In the genomic region with DNA sequence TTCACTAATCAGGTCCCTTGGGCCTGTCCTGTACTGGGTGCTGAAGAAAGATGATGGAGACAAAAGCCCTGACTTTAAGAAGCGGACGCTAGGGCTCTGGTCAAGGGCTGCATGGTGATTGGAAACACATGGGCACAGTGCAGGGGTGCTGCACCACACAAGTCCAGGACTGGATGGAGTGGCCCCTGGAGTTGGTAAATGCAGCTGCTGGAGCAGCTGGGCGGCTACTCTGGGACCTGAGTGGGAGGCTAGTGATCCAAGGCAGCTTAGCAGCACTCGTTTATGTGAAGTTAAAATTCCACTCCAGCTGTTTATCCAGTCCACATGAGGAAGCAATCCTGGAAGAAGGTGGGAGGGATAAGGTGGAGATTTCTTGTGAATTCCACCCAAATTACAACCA, we compare ENCODE assay signal across 20 cellular contexts. TPM values are rescaled to one million over a fixed set of nuclear protein-coding genes. Genes with fewer than 3 reads are reported as not detected.
A peak's percentile ranks its signal among the peaks of the same experiment; 100 is the strongest.
DNase-seq lines count a peak whose midpoint lies in the region; ATAC-seq and TF ChIP-seq lines count a peak whose summit lies in the region.
"Had no signal": no experiment of that assay in that cellular context is flagged by ENCODE, and none has a peak within 500 bp of the region (broad histone marks: within the 10 kb centered on the region; RNA-seq: fewer than 3 reads in every experiment).

No MANE protein-coding gene starts in this region.

- intact Hi-C loops in IMR-90 (cut with micrococcal nuclease), result no loop called here
- intact Hi-C loops in activated naive CD4-positive, alpha-beta T cell treated with anti-CD3 and anti-CD28 coated beads for 36 hours (cut with micrococcal nuclease), result no loop called here

- no peak overlapping the region for H2BK120ac ChIP-seq in IMR-90 (ENCODE audit: low read depth, low read length)

- dilution Hi-C loops in IMR-90 (cut with HindIII; ENCODE audit: low sequenced_read_pairs, unreplicated experiment), result no loop called here

- no peak overlapping the region for H2AK5ac ChIP-seq in IMR-90 (ENCODE audit: low read depth, low read length)

- peak overlapping the region; percentile 93 to 100 (median 97) for H3K27ac Mint-ChIP-seq in nephron
- H3K27ac Mint-ChIP-seq in activated naive CD4-positive, alpha-beta T cell treated with anti-CD3 and anti-CD28 coated beads for 36 hours, result no peak overlapping the region
- H3K27ac Mint-ChIP-seq: activated CD8-positive, alpha-beta T cell treated with anti-CD3 and anti-CD28 coated beads for 36 hours; activated naive CD8-positive, alpha-beta T cell treated with anti-CD3 and anti-CD28 coated beads, Interleukin-2, amount 10 ng/mL, durations not matched to agents 7 days and 5 days; B cell had no signal

- H3K79me2 ChIP-seq in fibroblast of lung (ENCODE audit: control insufficient read depth, insufficient read depth, low read length), result no peaks in the 10 kb centered on the region
- no peaks in the 10 kb centered on the region for H3K79me2 ChIP-seq in Karpas-422 (ENCODE audit: low read length)

- peaks cover 3% of the 10 kb centered on the region; the same call in 1 of the 2 replicates for H3K9me1 ChIP-seq in IMR-90 (ENCODE audit: insufficient read depth, low read length)

- no peaks in the 10 kb centered on the region for H3K27me3 Mint-ChIP-seq in nephron (ENCODE audit: low read depth)
- no peaks in the 10 kb centered on the region for H3K27me3 Mint-ChIP-seq in activated naive CD4-positive, alpha-beta T cell treated with anti-CD3 and anti-CD28 coated beads for 36 hours (ENCODE audit: low read depth)
- H3K27me3 Mint-ChIP-seq: activated CD8-positive, alpha-beta T cell treated with anti-CD3 and anti-CD28 coated beads for 36 hours had no signal

- H3K9me3 ChIP-seq in IMR-90 (ENCODE audit: control insufficient read depth, insufficient read depth, low read length) (no peaks in the 10 kb centered on the region), fibroblast of lung (ENCODE audit: control insufficient read depth, insufficient read depth, low read depth, low read length) (no peaks in the 10 kb centered on the region), Karpas-422 (ENCODE audit: low read length) (no peaks in the 10 kb centered on the region)

- BruUV-seq in IMR-90 (replicated peaks; lab: Mats Ljungman, UMichigan), result no TSS peak

- POLR2A ChIA-PET in IMR-90 (lab: Charles Lee; ENCODE audit: unreplicated experiment), result no interaction called here

- CTCF ChIA-PET in IMR-90 (lab: Yijun Ruan, JAX), result no interaction called here
- CTCF ChIA-PET in activated naive CD4-positive, alpha-beta T cell treated with anti-CD3 and anti-CD28 coated beads for 36 hours (lab: Charles Lee), result no interaction called here

- H4K8ac ChIP-seq in IMR-90 (ENCODE audit: low read depth in 2 of 2, low read length in 2 of 2), result no peak overlapping the region

- no peak overlapping the region for H2AK9ac ChIP-seq in IMR-90 (replicated peaks; ENCODE audit: low read depth, low read length, poor library complexity)

- TF ChIP-seq POLR2A in IMR-90 (IDR thresholded peaks at IDR 0.05; ENCODE audit: low read depth, low read length), result no peak

- H3K4me1 ChIP-seq in IMR-90 (ENCODE audit: control insufficient read depth, insufficient read depth, low read length) (peaks cover 4% of the 10 kb centered on the region; the same call in 1 of the 2 replicates), fibroblast of lung (ENCODE audit: control insufficient read depth, extremely low read depth, insufficient read depth, low read length) (peaks cover 6% of the 10 kb centered on the region), Karpas-422 (ENCODE audit: low read length) (no peaks in the 10 kb centered on the region)

- H3K79me1 ChIP-seq in IMR-90 (ENCODE audit: low read depth in 1 of 2, low read length in 2 of 2), result no peaks in the 10 kb centered on the region

- H3K27ac ChIP-seq in IMR-90 (ENCODE audit: insufficient read depth, low read length) (no peak overlapping the region), fibroblast of lung (ENCODE audit: insufficient read depth, low read length) (no peak overlapping the region), Karpas-422 (ENCODE audit: low read length) (no peak overlapping the region)
- H3K27ac ChIP-seq: skin epidermis had no signal

- H2BK15ac ChIP-seq in IMR-90 (ENCODE audit: low read depth, low read length), result no peak overlapping the region

- no peak overlapping the region for H4K91ac ChIP-seq in IMR-90 (ENCODE audit: insufficient read depth, low read depth, low read length)

- no peak overlapping the region for H2BK20ac ChIP-seq in IMR-90 (ENCODE audit: low read depth, low read length)

- TF ChIP-seq CTCF in IMR-90 (conservative IDR thresholded peaks at IDR 0.05; ENCODE audit: low read depth, low read length) (no peak), fibroblast of lung (conservative IDR thresholded peaks at IDR 0.05 in 1 of 2, IDR thresholded peaks at IDR 0.05 in 1 of 2; ENCODE audit: low read depth in 1 of 2, low read length in 2 of 2) (no peak), nephron (IDR thresholded peaks at IDR 0.05; ENCODE audit: unreplicated experiment in 3 of 3) (no peak)

- no peaks in the 10 kb centered on the region for H3K9me3 Mint-ChIP-seq in nephron
- no peaks in the 10 kb centered on the region for H3K9me3 Mint-ChIP-seq in activated naive CD4-positive, alpha-beta T cell treated with anti-CD3 and anti-CD28 coated beads for 36 hours
- H3K9me3 Mint-ChIP-seq: activated CD8-positive, alpha-beta T cell treated with anti-CD3 and anti-CD28 coated beads for 36 hours; activated naive CD8-positive, alpha-beta T cell treated with anti-CD3 and anti-CD28 coated beads, Interleukin-2, amount 10 ng/mL, durations not matched to agents 7 days and 5 days had no signal

- no peak overlapping the region for H3K14ac ChIP-seq in IMR-90 (replicated peaks; ENCODE audit: low read depth, low read length)

- H3K23ac ChIP-seq in IMR-90 (ENCODE audit: low read depth, low read length), result no peak overlapping the region

- ATAC-seq in IMR-90 (ENCODE audit: low read depth), result peak; percentile 81
- ATAC-seq: activated CD8-positive, alpha-beta T cell treated with anti-CD3 and anti-CD28 coated beads for 36 hours had no signal

- H3K36me3 Mint-ChIP-seq in nephron (ENCODE audit: low read depth), result peaks cover 4% of the 10 kb centered on the region
- H3K36me3 Mint-ChIP-seq in activated naive CD4-positive, alpha-beta T cell treated with anti-CD3 and anti-CD28 coated beads for 36 hours (ENCODE audit: low read depth), result no peaks in the 10 kb centered on the region
- H3K36me3 Mint-ChIP-seq: activated naive CD8-positive, alpha-beta T cell treated with anti-CD3 and anti-CD28 coated beads, Interleukin-2, amount 10 ng/mL, durations not matched to agents 7 days and 5 days had no signal

- H2BK5ac ChIP-seq in IMR-90 (ENCODE audit: low read depth, low read length, poor library complexity, severe bottlenecking), result no peak overlapping the region

- TF ChIP-seq RAD21 in IMR-90 (IDR thresholded peaks at IDR 0.05; ENCODE audit: low read length), result no peak

- H3K9ac ChIP-seq in IMR-90 (ENCODE audit: low read depth, low read length), result no peak overlapping the region
- no peak overlapping the region for H3K9ac ChIP-seq in fibroblast of lung (ENCODE audit: insufficient read depth, low read length)
- no peak overlapping the region for H3K9ac ChIP-seq in Karpas-422 (ENCODE audit: low read length)

- H3K36me3 ChIP-seq in IMR-90 (ENCODE audit: control insufficient read depth, insufficient read depth, low read length), result no peaks in the 10 kb centered on the region
- H3K36me3 ChIP-seq in fibroblast of lung (ENCODE audit: control insufficient read depth, insufficient read depth, low read length), result no peaks in the 10 kb centered on the region
- no peaks in the 10 kb centered on the region for H3K36me3 ChIP-seq in Karpas-422 (ENCODE audit: insufficient read depth, low read length)

- H3K9me2 ChIP-seq in Karpas-422 (replicated peaks; ENCODE audit: insufficient read depth, low read length), result no peaks in the 10 kb centered on the region

- H4K5ac ChIP-seq in IMR-90 (ENCODE audit: low read depth, low read length), result no peak overlapping the region

- H4K20me1 ChIP-seq in IMR-90 (ENCODE audit: insufficient read depth, low read length) (no peaks in the 10 kb centered on the region), fibroblast of lung (ENCODE audit: control insufficient read depth, extremely low read depth, insufficient read depth, low read length) (no peaks in the 10 kb centered on the region), Karpas-422 (ENCODE audit: insufficient read depth, low read depth, low read length) (no peaks in the 10 kb centered on the region)

- no peak overlapping the region for H2AFZ ChIP-seq in IMR-90 (replicated peaks; ENCODE audit: low read length, poor library complexity)
- H2AFZ ChIP-seq in fibroblast of lung (ENCODE audit: low read length), result no peak overlapping the region
- H2AFZ ChIP-seq in Karpas-422 (ENCODE audit: low read length), result no peak overlapping the region

- in situ Hi-C loops in IMR-90 (cut with MboI; ENCODE audit: low sequenced_read_pairs), result no loop called here

- no peak overlapping the region for H3K4ac ChIP-seq in IMR-90 (ENCODE audit: low read depth, low read length)

- H3K4me1 Mint-ChIP-seq in nephron, result peaks cover 58% of the 10 kb centered on the region
- no peaks in the 10 kb centered on the region for H3K4me1 Mint-ChIP-seq in activated naive CD4-positive, alpha-beta T cell treated with anti-CD3 and anti-CD28 coated beads for 36 hours (ENCODE audit: low read depth)
- H3K4me1 Mint-ChIP-seq: activated naive CD8-positive, alpha-beta T cell treated with anti-CD3 and anti-CD28 coated beads, Interleukin-2, amount 10 ng/mL, durations not matched to agents 7 days and 5 days; B cell had no signal

- H3K4me2 ChIP-seq in IMR-90 (ENCODE audit: low read depth, low read length), result no peak overlapping the region
- no peak overlapping the region for H3K4me2 ChIP-seq in fibroblast of lung (ENCODE audit: extremely low read depth, insufficient read depth, low read length)
- no peak overlapping the region for H3K4me2 ChIP-seq in Karpas-422 (ENCODE audit: low read depth, low read length, poor library complexity, severe bottlenecking)

- DNase-seq in DMS 273 (lab: John Stamatoyannopoulos, UW; ENCODE audit: unreplicated experiment) (peak; percentile 16), IMR-90 (peak; percentile 74), fibroblast of lung (ENCODE audit: low read depth in 2 of 2) (peak; percentile 13 to 76), Karpas-422 (no peak), DMS79 treated with DMSO at 0.1 percent for 48 hours (lab: John Stamatoyannopoulos, UW) (no peak), SHP77 (lab: John Stamatoyannopoulos, UW) (no peak)
- no peak for DNase-seq in activated naive CD4-positive, alpha-beta T cell treated with anti-CD3 and anti-CD28 coated beads for 36 hours
- DNase-seq: activated CD4-positive, CD25-positive, alpha-beta regulatory T cell treated with anti-CD3 and anti-CD28 coated beads, Interleukin-2, amount 50 U/mL, for 72 hours; activated CD8-positive, alpha-beta T cell treated with anti-CD3 and anti-CD28 coated beads for 36 hours; activated effector memory CD4-positive, alpha-beta T cell treated with Interleukin-2 at 50 U/mL for 16 hours; activated naive CD8-positive, alpha-beta T cell treated with anti-CD3 and anti-CD28 coated beads, Interleukin-2, amount 10 ng/mL, durations not matched to agents 7 days and 5 days; DMS79; kidney; NCI-H1092; NCI-H2029; stimulated activated CD4-positive, alpha-beta T cell treated with anti-CD3 and anti-CD28 coated beads, Interleukin-2, amount 100 ng/mL, for 24 hours; trophoblast cell had no signal

- no peak overlapping the region for H3K56ac ChIP-seq in IMR-90 (ENCODE audit: extremely low read depth, insufficient read depth, low read length)

- H3K4me3 ChIP-seq in IMR-90 (ENCODE audit: insufficient read depth, low read depth, low read length) (no peak overlapping the region), fibroblast of lung (replicated peaks in 1 of 4; ENCODE audit: control extremely low read depth in 1 of 4, insufficient read depth in 1 of 4, low read depth in 3 of 4, low read length in 4 of 4) (no peak overlapping the region), Karpas-422 (ENCODE audit: low read length) (no peak overlapping the region)
- H3K4me3 ChIP-seq: skin epidermis had no signal

- H3K27me3 ChIP-seq in IMR-90 (ENCODE audit: control insufficient read depth, insufficient read depth, low read length) (peaks cover 19% of the 10 kb centered on the region; the same call in 1 of the 2 replicates), fibroblast of lung (ENCODE audit: control insufficient read depth, insufficient read depth, low read length) (peaks cover 15% of the 10 kb centered on the region), Karpas-422 (ENCODE audit: low read length) (no peaks in the 10 kb centered on the region)

- WGBS in IMR-90 (ENCODE audit: extremely low coverage in 2 of 2, insufficient read length in 1 of 2), 2 experiments, result no CpG with 5 or more reads among the region's 4 CpGs

- peak overlapping the region; percentile 1 to 56 (median 6) for H3K4me3 Mint-ChIP-seq in nephron
- no peak overlapping the region for H3K4me3 Mint-ChIP-seq in activated naive CD4-positive, alpha-beta T cell treated with anti-CD3 and anti-CD28 coated beads for 36 hours
- H3K4me3 Mint-ChIP-seq: activated CD8-positive, alpha-beta T cell treated with anti-CD3 and anti-CD28 coated beads for 36 hours; activated naive CD8-positive, alpha-beta T cell treated with anti-CD3 and anti-CD28 coated beads, Interleukin-2, amount 10 ng/mL, durations not matched to agents 7 days and 5 days; B cell had no signal

- H3K18ac ChIP-seq in IMR-90 (ENCODE audit: low read depth, low read length), result no peak overlapping the region

RNA-seq across cellular contexts. Expression of a gene that starts 24.9 kb away (rescaled TPM):
- total RNA-seq in IMR-90 (2012; rRNA removed) (0.28 and 0.36 TPM in 2 replicates), fibroblast of lung (1.8 and 6.6 TPM in 2 replicates)
- polyA plus RNA-seq in IMR-90 (2012; rRNA removed) (0.62 and 0.73 TPM in 2 replicates), fibroblast of lung (0.34 and 0.71 TPM in 2 replicates)
- 0.19 and 0.45 TPM in 2 replicates for polyA plus RNA-seq in IMR-90 (2012; cell fraction: cytosol; rRNA removed)
- polyA plus RNA-seq in IMR-90 (2012; cell fraction: nucleus; rRNA removed; ENCODE audit: low replicate concordance), result 0.62 and 3.6 TPM in 2 replicates
- 0.21 and 0.62 TPM in 2 replicates for polyA plus RNA-seq in fibroblast of lung (2012)
- 0.59 and 0.82 TPM in 2 replicates for polyA minus RNA-seq in fibroblast of lung (ENCODE audit: low replicate concordance)
- not detected in 2 replicates for total RNA-seq in Karpas-422 (2014; rRNA removed; shearing (Covaris generic); ENCODE audit: low replicate concordance)
- total RNA-seq in activated naive CD4-positive, alpha-beta T cell treated with anti-CD3 and anti-CD28 coated beads for 36 hours, result under 1 TPM; 0.57 to 0.88 TPM

RNA-seq across cellular contexts. Expression of a gene that starts 39.3 kb away (rescaled TPM):
- total RNA-seq in IMR-90 (2012; rRNA removed), result 50.7 and 70.0 TPM in 2 replicates
- 11.7 and 14.6 TPM in 2 replicates for polyA plus RNA-seq in IMR-90 (2012; rRNA removed)
- 9.0 and 12.3 TPM in 2 replicates for polyA plus RNA-seq in IMR-90 (2012; cell fraction: cytosol; rRNA removed)
- polyA plus RNA-seq in IMR-90 (2012; cell fraction: nucleus; rRNA removed; ENCODE audit: low replicate concordance), result 14.0 and 20.6 TPM in 2 replicates
- 42.1 and 46.1 TPM in 2 replicates for total RNA-seq in fibroblast of lung
- polyA plus RNA-seq in fibroblast of lung, result 19.6 and 26.9 TPM in 2 replicates
- 11.2 and 14.9 TPM in 2 replicates for polyA plus RNA-seq in fibroblast of lung (2012)
- polyA minus RNA-seq in fibroblast of lung (ENCODE audit: low replicate concordance), result 15.5 and 58.7 TPM in 2 replicates
- total RNA-seq in Karpas-422 (2014; rRNA removed; shearing (Covaris generic); ENCODE audit: low replicate concordance), result 101 and 106 TPM in 2 replicates
- 100 to 1,000 TPM in 1 of 2 experiments, 10 to 100 TPM in 1; 92.5 to 104 TPM for total RNA-seq in activated naive CD4-positive, alpha-beta T cell treated with anti-CD3 and anti-CD28 coated beads for 36 hours

Comparison
In these comparisons a context has a peak if more than half of its experiments do, and no peak if none do; other contexts are left out.
1. DNase-seq: peak in DMS 273 (single experiment), IMR-90 (single experiment) and fibroblast of lung (2 of 2); none in Karpas-422 (single experiment), activated naive CD4-positive, alpha-beta T cell treated with anti-CD3 and anti-CD28 coated beads for 36 hours (single experiment), DMS79 treated with DMSO at 0.1 percent for 48 hours (single experiment) and SHP77 (0 of 2).